In the genomic region with DNA sequence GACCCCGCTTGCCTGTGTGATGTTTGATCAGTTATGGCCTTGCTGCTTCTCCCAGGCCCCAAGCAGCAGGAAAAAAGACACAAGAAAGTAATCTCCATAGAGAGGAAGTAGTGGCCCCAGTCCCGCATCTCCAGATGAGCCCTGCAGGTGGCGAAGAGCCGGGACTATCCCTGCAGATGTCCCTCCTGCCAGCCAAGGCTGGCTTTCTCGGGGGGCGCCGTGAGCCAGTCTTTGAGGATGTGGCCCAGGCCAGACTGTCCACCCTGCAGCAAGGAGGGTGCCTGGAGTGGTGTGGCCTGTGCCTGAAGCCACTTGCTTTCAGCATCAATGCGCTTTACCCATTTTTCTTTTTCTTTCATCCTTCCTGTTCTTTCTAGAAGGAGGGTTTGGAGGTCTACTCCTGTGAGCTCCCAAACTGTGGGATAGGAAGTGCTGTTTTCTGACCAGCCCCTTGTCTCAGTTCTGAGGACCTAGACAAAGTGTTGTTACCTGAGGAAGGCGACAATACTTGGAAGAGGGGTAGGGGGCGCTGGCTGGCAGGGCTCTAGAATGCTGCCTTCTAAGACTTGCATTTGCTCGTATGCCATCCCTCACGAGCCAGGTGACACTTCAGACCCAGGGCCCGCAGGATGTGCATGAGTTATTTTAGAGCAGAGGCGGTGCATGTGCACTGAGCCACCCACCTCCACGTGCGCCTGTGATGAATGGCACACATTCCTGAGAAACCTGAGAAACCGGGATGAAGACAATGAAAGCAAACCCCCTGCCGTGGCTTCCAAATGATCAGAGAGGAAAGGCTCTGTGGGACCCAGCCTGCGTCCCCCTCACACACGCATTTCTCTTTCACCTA, we compare ENCODE assay signal across 11 cellular contexts.
A peak's percentile ranks its signal among the peaks of the same experiment; 100 is the strongest.
DNase-seq lines count a peak whose midpoint lies in the region; ATAC-seq and TF ChIP-seq lines count a peak whose summit lies in the region.
"Had no signal": no experiment of that assay in that cellular context is flagged by ENCODE, and none has a peak within 500 bp of the region (broad histone marks: within the 10 kb centered on the region; RNA-seq: fewer than 3 reads in every experiment).

No MANE protein-coding gene starts in this region.

- TF ChIP-seq POLR2A in adrenal gland (IDR thresholded peaks at IDR 0.05), result no peak

- intact Hi-C loops in adrenal gland (cut with DNase I), result loop anchor here in 1 of 2 donors (10.0 kb wide), 1 partner anchor 83 kb away; no protein-coding TSS in a partner anchor

- H3K4me1 ChIP-seq in DND-41 (ENCODE audit: insufficient read depth, low read length) (no peaks in the 10 kb centered on the region), HUES6 (ENCODE audit: control insufficient read depth, insufficient read depth, low read length) (peaks cover 29% of the 10 kb centered on the region), adrenal gland (replicated peaks in 1 of 2) (no peaks in the 10 kb centered on the region)

- no peak overlapping the region for H3K4me2 ChIP-seq in DND-41 (ENCODE audit: insufficient read depth, low read length)

- DNase-seq in DND-41 (no peak), UCSD-AML1 (lab: John Stamatoyannopoulos, UW; ENCODE audit: unreplicated experiment) (peak; percentile 13), kidney epithelial cell (ENCODE audit: low read depth) (no peak), DMS114 treated with DMSO at 0.1 percent for 48 hours (lab: John Stamatoyannopoulos, UW; ENCODE audit: unreplicated experiment) (no peak), adrenal gland (no peak), retina (no peak)
- DNase-seq: DMS 273 treated with DMSO at 0.1 percent for 48 hours; effector CD8-positive, alpha-beta T cell; hypothalamus had no signal

- H2AFZ ChIP-seq in DND-41 (ENCODE audit: low read depth, low read length), result no peak overlapping the region

- no peak overlapping the region for H3K9ac ChIP-seq in DND-41 (ENCODE audit: low read depth, low read length)
- H3K9ac ChIP-seq in HUES6 (ENCODE audit: low read length), result no peak overlapping the region

- peak; percentile 32 for TF ChIP-seq CTCF in DND-41 (IDR thresholded peaks at IDR 0.05; ENCODE audit: borderline replicate concordance, extremely low read depth, low read length, poor library complexity, severe bottlenecking)
- TF ChIP-seq CTCF in kidney epithelial cell (IDR thresholded peaks at IDR 0.05; ENCODE audit: insufficient read depth, low read length, poor library complexity, severe bottlenecking), result peak; percentile 18
- no peak for TF ChIP-seq CTCF in adrenal gland (IDR thresholded peaks at IDR 0.05)

- H3K9me3 ChIP-seq in DND-41 (ENCODE audit: insufficient read depth, low read length, severe bottlenecking) (no peaks in the 10 kb centered on the region), HUES6 (ENCODE audit: control insufficient read depth, insufficient read depth, low read depth, low read length) (no peaks in the 10 kb centered on the region), adrenal gland (replicated peaks in 1 of 3) (no peaks in the 10 kb centered on the region)

- H3K36me3 ChIP-seq in DND-41 (ENCODE audit: insufficient read depth, low read length) (no peaks in the 10 kb centered on the region), HUES6 (ENCODE audit: control insufficient read depth, insufficient read depth, low read length) (no peaks in the 10 kb centered on the region), kidney epithelial cell (ENCODE audit: control insufficient read depth, insufficient read depth, low read length) (no peaks in the 10 kb centered on the region), adrenal gland (replicated peaks in 1 of 2) (no peaks in the 10 kb centered on the region)

- ATAC-seq in DND-41 (ENCODE audit: insufficient read depth, low read depth), result no peak; the same call in 2 of the 3 replicates

- no peaks in the 10 kb centered on the region for H3K27me3 ChIP-seq in DND-41 (ENCODE audit: insufficient read depth, low read length, poor library complexity)
- no peaks in the 10 kb centered on the region for H3K27me3 ChIP-seq in HUES6 (ENCODE audit: control insufficient read depth, insufficient read depth, low read length)
- no peaks in the 10 kb centered on the region for H3K27me3 ChIP-seq in kidney epithelial cell (ENCODE audit: control insufficient read depth, insufficient read depth, low read length)
- H3K27me3 ChIP-seq in adrenal gland, result no peaks in the 10 kb centered on the region

- H3K4me3 ChIP-seq in DND-41 (ENCODE audit: low read depth in 1 of 2, low read length in 2 of 2) (no peak overlapping the region), HUES6 (ENCODE audit: low read depth, low read length) (0 out of 2 replicates have a peak overlapping the region, but pooled peaks have one; percentile 5), kidney epithelial cell (ENCODE audit: low read depth, low read length) (no peak overlapping the region), adrenal gland (no peak overlapping the region)
- H3K4me3 ChIP-seq: SK-N-MC had no signal

- H3K27ac ChIP-seq in DND-41 (ENCODE audit: low read length) (no peak overlapping the region), HUES6 (ENCODE audit: low read depth, low read length) (no peak overlapping the region), adrenal gland (no peak overlapping the region)
- H3K27ac ChIP-seq: SK-N-MC had no signal

- H3K79me2 ChIP-seq in DND-41 (ENCODE audit: insufficient read depth, low read length), result no peaks in the 10 kb centered on the region

- WGBS in adrenal gland, 4 donors, result 34 to 42% (median 39%) methylated on average over 19 to 20 of the region's 20 CpGs

- H4K20me1 ChIP-seq in DND-41 (ENCODE audit: insufficient read depth, low read length), result no peaks in the 10 kb centered on the region

Comparison
In these comparisons a context has a peak if more than half of its experiments do, and no peak if none do; other contexts are left out.
1. CTCF ChIP-seq: peak in DND-41 (single experiment) and kidney epithelial cell (single experiment); none in adrenal gland (0 of 6).